ENCODE assay signal across 8 cellular contexts in genomic region chr15:82538961-82539689, GRCh38. TPM values are rescaled to one million over a fixed set of nuclear protein-coding genes. Genes with fewer than 3 reads are reported as not detected.
DNase-seq lines count a peak whose midpoint lies in the region; ATAC-seq and TF ChIP-seq lines count a peak whose summit lies in the region.

No MANE protein-coding gene starts in this region.

- H2AFZ ChIP-seq in SK-N-SH (ENCODE audit: low read depth) = no peak overlapping the region

- H3K27me3 ChIP-seq in SK-N-SH (ENCODE audit: insufficient read depth) (no peaks in the 10 kb centered on the region), kidney epithelial cell (ENCODE audit: control insufficient read depth, insufficient read depth, low read length) (no peaks in the 10 kb centered on the region), stomach smooth muscle (ENCODE audit: control insufficient read depth in 1 of 2, insufficient read depth in 2 of 2, low read length in 2 of 2) (no peaks in the 10 kb centered on the region)

- no peaks in the 10 kb centered on the region for H3K9me2 ChIP-seq in SK-N-SH

- CTCF ChIA-PET in SK-N-SH (lab: Yijun Ruan, JAX) = interaction anchor here (0.6 to 3.0 kb wide), 13 partner anchors 8 to 472 kb away, joined by 3 to 30 read pairs (median 7); partner anchors contain the start of genes AP3B2 and C15orf40

- H3K9me3 Mint-ChIP-seq in activated naive CD8-positive, alpha-beta T cell treated with anti-CD3 and anti-CD28 coated beads, Interleukin-2, amount 10 ng/mL, durations not matched to agents 7 days and 5 days = no peaks in the 10 kb centered on the region

- H3K4me1 ChIP-seq in SK-N-SH (ENCODE audit: control insufficient read depth in 1 of 2, insufficient read depth in 2 of 2, low read depth in 1 of 2, low read length in 1 of 2) (peaks cover 8 to 19% of the 10 kb centered on the region in 2 experiments), stomach smooth muscle (ENCODE audit: control insufficient read depth, insufficient read depth, low read length) (peaks cover 24% of the 10 kb centered on the region)

- no peaks in the 10 kb centered on the region for H3K27me3 Mint-ChIP-seq in activated naive CD8-positive, alpha-beta T cell treated with anti-CD3 and anti-CD28 coated beads, Interleukin-2, amount 10 ng/mL, durations not matched to agents 7 days and 5 days

- H4K20me1 ChIP-seq in SK-N-SH (ENCODE audit: insufficient read depth) = peaks cover 45% of the 10 kb centered on the region

- no peak for TF ChIP-seq RAD21 in SK-N-SH (IDR thresholded peaks at IDR 0.05; ENCODE audit: low read length)

- H3K27ac Mint-ChIP-seq in activated naive CD8-positive, alpha-beta T cell treated with anti-CD3 and anti-CD28 coated beads, Interleukin-2, amount 10 ng/mL, durations not matched to agents 7 days and 5 days = peak overlapping the region; percentile 97

- H3F3A ChIP-seq in SK-N-SH (replicated peaks; ENCODE audit: insufficient read depth) = peaks cover 48% of the 10 kb centered on the region

- H3K36me3 ChIP-seq in SK-N-SH (replicated peaks in 1 of 2; ENCODE audit: control insufficient read depth in 1 of 2, insufficient read depth in 2 of 2, low read length in 1 of 2) = peaks cover 30 to 44% of the 10 kb centered on the region in 2 experiments
- H3K36me3 ChIP-seq in kidney epithelial cell (ENCODE audit: control insufficient read depth, insufficient read depth, low read length) = peaks cover 7% of the 10 kb centered on the region
- H3K36me3 ChIP-seq in stomach smooth muscle (ENCODE audit: control insufficient read depth in 2 of 2, insufficient read depth in 2 of 2, low read length in 2 of 2) = peaks cover 30 to 34% of the 10 kb centered on the region in 2 donors

- no peaks in the 10 kb centered on the region for H3K9me3 ChIP-seq in SK-N-SH
- no peaks in the 10 kb centered on the region for H3K9me3 ChIP-seq in stomach smooth muscle (ENCODE audit: control insufficient read depth in 2 of 2, low read length in 2 of 2)

- WGBS in SK-N-SH (ENCODE audit: low lambda C conversion rate) = 6% methylated on average over 28 of the region's 28 CpGs

- DNase-seq in SK-N-SH (peak; percentile 30), kidney epithelial cell (ENCODE audit: low read depth) (no peak), DMS 273 (lab: John Stamatoyannopoulos, UW; ENCODE audit: unreplicated experiment) (no peak), COR-L47 (lab: John Stamatoyannopoulos, UW) (no peak)
- no peak for DNase-seq in activated naive CD8-positive, alpha-beta T cell treated with anti-CD3 and anti-CD28 coated beads, Interleukin-2, amount 10 ng/mL, durations not matched to agents 7 days and 5 days

- no peak for TF ChIP-seq CTCF in SK-N-SH (IDR thresholded peaks at IDR 0.05)
- no peak for TF ChIP-seq CTCF in kidney epithelial cell (IDR thresholded peaks at IDR 0.05; ENCODE audit: insufficient read depth, low read length, poor library complexity, severe bottlenecking)

- TF ChIP-seq EP300 in SK-N-SH (IDR thresholded peaks at IDR 0.05; ENCODE audit: borderline replicate concordance in 1 of 2, low read depth in 1 of 2, low read length in 1 of 2) = no peak

- H3K4me3 ChIP-seq in SK-N-SH (ENCODE audit: low read depth in 2 of 2, low read length in 1 of 2) (peak overlapping the region; percentile 72 to 100), kidney epithelial cell (ENCODE audit: low read depth, low read length) (peak overlapping the region; percentile 67), stomach smooth muscle (ENCODE audit: low read length in 2 of 2) (peak overlapping the region; percentile 61 to 91)

- H3K9ac ChIP-seq in SK-N-SH (peak overlapping the region; percentile 100), stomach smooth muscle (ENCODE audit: low read length in 2 of 2) (peak overlapping the region; percentile 90 to 92)

- H3K27ac ChIP-seq in SK-N-SH (ENCODE audit: low read depth in 2 of 2, low read length in 1 of 2) = peak overlapping the region; percentile 78 to 88; a peak in 3 of 4 replicates
- H3K27ac ChIP-seq in stomach smooth muscle (ENCODE audit: low read length) = peak overlapping the region; percentile 88

- ATAC-seq in SK-N-SH treated with all-trans-retinoic acid at 6 μM for 48 hours = no peak
- no peak for ATAC-seq in activated naive CD8-positive, alpha-beta T cell treated with anti-CD3 and anti-CD28 coated beads, Interleukin-2, amount 10 ng/mL, durations not matched to agents 7 days and 5 days (ENCODE audit: low read depth)
- no peak for ATAC-seq in HG03196 (IDR thresholded peaks at IDR 0.05; ENCODE audit: unreplicated experiment)

- peaks cover 44% of the 10 kb centered on the region for H3K79me2 ChIP-seq in SK-N-SH (ENCODE audit: insufficient read depth)

- H3K4me2 ChIP-seq in SK-N-SH = peak overlapping the region; percentile 100

- POLR2A ChIA-PET in SK-N-SH (lab: Yijun Ruan, JAX) = interaction anchor here (1.2 to 4.1 kb wide), 6 partner anchors 8 to 492 kb away, joined by 3 to 35 read pairs (median 13); no protein-coding TSS in a partner anchor
- POLR2A ChIA-PET in activated naive CD8-positive, alpha-beta T cell treated with anti-CD3 and anti-CD28 coated beads, Interleukin-2, amount 10 ng/mL, durations not matched to agents 7 days and 5 days (lab: Charles Lee) = interaction anchor here (0.8 to 3.4 kb wide), 7 partner anchors 8 to 528 kb away, joined by 3 to 31 read pairs (median 14); partner anchors contain the start of genes RAMAC and WHAMM

- H3K4me3 Mint-ChIP-seq in activated naive CD8-positive, alpha-beta T cell treated with anti-CD3 and anti-CD28 coated beads, Interleukin-2, amount 10 ng/mL, durations not matched to agents 7 days and 5 days = peak overlapping the region; percentile 96

- H3K36me3 Mint-ChIP-seq in activated naive CD8-positive, alpha-beta T cell treated with anti-CD3 and anti-CD28 coated beads, Interleukin-2, amount 10 ng/mL, durations not matched to agents 7 days and 5 days = peaks cover 36% of the 10 kb centered on the region

- H3K4me1 Mint-ChIP-seq in activated naive CD8-positive, alpha-beta T cell treated with anti-CD3 and anti-CD28 coated beads, Interleukin-2, amount 10 ng/mL, durations not matched to agents 7 days and 5 days = peaks cover 28% of the 10 kb centered on the region

TF ChIP-seq in SK-N-SH, 30 proteins besides CTCF, POLR2A, EP300 and RAD21 (continues in another document):
- no peak for TF ChIP-seq JUND (IDR thresholded peaks at IDR 0.05)
- TF ChIP-seq IRF3 (IDR thresholded peaks at IDR 0.05; ENCODE audit: low read depth, low read length) = no peak
- TF ChIP-seq ELF1 (IDR thresholded peaks at IDR 0.05) = no peak
- no peak for TF ChIP-seq FOXJ3 (CRISPR knock-in tag; IDR thresholded peaks at IDR 0.05)
- no peak for TF ChIP-seq NRF1 (IDR thresholded peaks at IDR 0.05; ENCODE audit: low read depth, low read length)
- no peak for TF ChIP-seq MAX (IDR thresholded peaks at IDR 0.05; ENCODE audit: low read depth)
- no peak for TF ChIP-seq TAF1 (IDR thresholded peaks at IDR 0.05; ENCODE audit: borderline replicate concordance, low read depth, low read length)
- TF ChIP-seq SMC3 (IDR thresholded peaks at IDR 0.05; ENCODE audit: low read depth, low read length) = no peak
- TF ChIP-seq GATA2 (CRISPR knock-in tag; IDR thresholded peaks at IDR 0.05) = no peak

TF ChIP-seq in SK-N-SH treated with all-trans-retinoic acid at 6 μM for 48 hours, 23 proteins besides CTCF, POLR2A, EP300 and RAD21:
- TF ChIP-seq TCF4 (CRISPR knock-in tag; IDR thresholded peaks at IDR 0.05; ENCODE audit: borderline replicate concordance) (no peak), CSRNP3 (CRISPR knock-in tag; IDR thresholded peaks at IDR 0.05) (no peak), ZFP30 (CRISPR knock-in tag; IDR thresholded peaks at IDR 0.05) (no peak), ZNF70 (CRISPR knock-in tag; IDR thresholded peaks at IDR 0.05) (no peak), RARB (CRISPR knock-in tag; IDR thresholded peaks at IDR 0.05) (no peak)
TF ChIP-seq in SK-N-SH treated with all-trans-retinoic acid at 6 μM for 48 hours: peak in this region for 0.

RNA-seq across cellular contexts. Expression of gene RPS17, which starts 1.1 kb away (rescaled TPM):
- 8,662 and 9,168 TPM in 2 replicates for polyA plus RNA-seq in SK-N-SH (2012; rRNA removed)
- polyA plus RNA-seq in SK-N-SH (2012; cell fraction: cytosol; rRNA removed) = 12,330 and 13,920 TPM in 2 replicates
- polyA plus RNA-seq in SK-N-SH (2012; cell fraction: nucleus; rRNA removed) = 1,411 and 1,629 TPM in 2 replicates
- total RNA-seq in activated naive CD8-positive, alpha-beta T cell treated with anti-CD3 and anti-CD28 coated beads, Interleukin-2, amount 10 ng/mL, durations not matched to agents 7 days and 5 days = 1,000 to 10,000 TPM; 1,491 to 1,514 TPM
- total RNA-seq in kidney epithelial cell = 4,593 and 5,590 TPM in 2 replicates
